In genomic region chr4:25900310-25900709, GRCh38 we compare ENCODE assay signal across 20 cellular contexts.
"Had no signal": no experiment of that assay in that cellular context is flagged by ENCODE, and none has a peak within 500 bp of the region (broad histone marks: within the 10 kb centered on the region; RNA-seq: fewer than 3 reads in every experiment).

No MANE protein-coding gene starts in this region.

- H3K27me3 Mint-ChIP-seq: central memory CD8-positive, alpha-beta T cell; naive B cell; progenitor cell of endocrine pancreas; stimulated activated naive CD8-positive, alpha-beta T cell treated with anti-CD3 and anti-CD28 coated beads, Interleukin-15, amount 100 ng/mL, for 72 hours; T-cell had no signal

- H3K27ac Mint-ChIP-seq: activated naive CD8-positive, alpha-beta T cell treated with anti-CD3 and anti-CD28 coated beads, Interleukin-2, amount 10 ng/mL, durations not matched to agents 7 days and 5 days; progenitor cell of endocrine pancreas; stimulated activated naive CD8-positive, alpha-beta T cell treated with anti-CD3 and anti-CD28 coated beads, Interleukin-15, amount 100 ng/mL, for 72 hours; T-cell had no signal

- H3K4me2 ChIP-seq: hepatocyte had no signal

- H3K4me3 Mint-ChIP-seq: activated naive CD8-positive, alpha-beta T cell treated with anti-CD3 and anti-CD28 coated beads, Interleukin-2, amount 10 ng/mL, durations not matched to agents 7 days and 5 days; central memory CD8-positive, alpha-beta T cell; neural crest cell; stimulated activated naive CD8-positive, alpha-beta T cell treated with anti-CD3 and anti-CD28 coated beads, Interleukin-15, amount 100 ng/mL, for 72 hours; T-cell had no signal

- H3K4me3 ChIP-seq: coronary artery, hepatocyte, mucosa of descending colon, vagina had no signal

- H3K36me3 Mint-ChIP-seq: activated naive CD8-positive, alpha-beta T cell treated with anti-CD3 and anti-CD28 coated beads, Interleukin-2, amount 10 ng/mL, durations not matched to agents 7 days and 5 days; naive B cell; T-cell had no signal

- H3K9me3 ChIP-seq: mucosa of descending colon, vagina had no signal

- DNase-seq: activated CD4-positive, alpha-beta T cell treated with anti-CD3 and anti-CD28 coated beads for 1 hour; activated CD4-positive, alpha-beta T cell treated with anti-CD3 and anti-CD28 coated beads, Interleukin-2, amount 50 U/mL, for 48 hours; activated naive CD4-positive, alpha-beta T cell; activated naive CD8-positive, alpha-beta T cell treated with anti-CD3 and anti-CD28 coated beads, Interleukin-2, amount 10 ng/mL, durations not matched to agents 7 days and 5 days; brain microvascular endothelial cell; erythroblast; left cardiac atrium; mesenchymal stem cell; mucosa of descending colon; naive B cell; stimulated activated naive CD8-positive, alpha-beta T cell treated with anti-CD3 and anti-CD28 coated beads, Interleukin-15, amount 100 ng/mL, for 72 hours; T-cell; T1000; trophoblast cell had no signal

- H3K9me3 Mint-ChIP-seq: activated naive CD8-positive, alpha-beta T cell treated with anti-CD3 and anti-CD28 coated beads, Interleukin-2, amount 10 ng/mL, durations not matched to agents 7 days and 5 days; central memory CD8-positive, alpha-beta T cell; naive B cell; neural crest cell; stimulated activated naive CD8-positive, alpha-beta T cell treated with anti-CD3 and anti-CD28 coated beads, Interleukin-15, amount 100 ng/mL, for 72 hours; T-cell had no signal

- H3K27ac ChIP-seq: brain microvascular endothelial cell, coronary artery, hepatocyte, vagina had no signal

- ATAC-seq: left cardiac atrium; mucosa of descending colon; stimulated activated naive CD8-positive, alpha-beta T cell treated with anti-CD3 and anti-CD28 coated beads, Interleukin-15, amount 100 ng/mL, for 72 hours; T-cell had no signal

- H3K4me1 Mint-ChIP-seq: central memory CD8-positive, alpha-beta T cell; stimulated activated naive CD8-positive, alpha-beta T cell treated with anti-CD3 and anti-CD28 coated beads, Interleukin-15, amount 100 ng/mL, for 72 hours had no signal

- H3K27me3 ChIP-seq: brain microvascular endothelial cell, hepatocyte, vagina had no signal

- H2AFZ ChIP-seq: hepatocyte had no signal

- H3K36me3 ChIP-seq: brain microvascular endothelial cell, vagina had no signal

- H3K4me1 ChIP-seq: vagina had no signal
